Comparison of ENCODE assay signal across 8 cellular contexts in the genomic region with DNA sequence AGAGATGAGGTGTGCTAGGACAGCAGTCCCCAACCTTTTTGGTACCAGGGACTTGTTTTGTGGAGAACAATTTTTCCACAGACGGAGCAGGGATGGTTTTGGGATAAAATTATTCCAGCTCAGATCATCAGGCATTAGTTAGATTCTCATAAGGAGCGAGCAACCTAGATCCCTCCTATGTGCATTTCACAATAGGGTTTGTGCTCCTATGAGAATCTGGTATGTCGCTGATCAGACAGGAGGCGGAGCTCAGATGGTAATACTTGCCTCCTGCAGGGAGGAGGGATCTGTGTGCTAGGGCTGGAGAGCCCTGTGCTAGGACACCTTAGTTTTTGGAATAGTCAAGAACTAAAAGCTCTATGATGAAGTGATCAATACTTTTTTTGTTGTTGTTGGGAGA. TPM values are rescaled to one million over a fixed set of nuclear protein-coding genes. Genes with fewer than 3 reads are reported as not detected.
DNase-seq lines count a peak whose midpoint lies in the region; ATAC-seq and TF ChIP-seq lines count a peak whose summit lies in the region.

No MANE protein-coding gene starts in this region.

- H3K4me1 ChIP-seq in OCI-LY1 (ENCODE audit: insufficient read depth, low read length, severe bottlenecking): peaks cover 24% of the 10 kb centered on the region

- in situ Hi-C loops in GM13976 (cut with MboI; ENCODE audit: low sequenced_read_pairs, unreplicated experiment): no loop called here

- H4K20me1 ChIP-seq in OCI-LY1 (ENCODE audit: insufficient read depth, low read length): no peaks in the 10 kb centered on the region

- H3K4me3 ChIP-seq in OCI-LY1 (ENCODE audit: low read depth, low read length, poor library complexity, severe bottlenecking) (peak overlapping the region; percentile 85), skeletal muscle cell (ENCODE audit: low read depth, low read length) (no peak overlapping the region)

- H3K27me3 ChIP-seq in OCI-LY1 (ENCODE audit: insufficient read depth, low read length): no peaks in the 10 kb centered on the region

- H3K27ac ChIP-seq in OCI-LY1 (ENCODE audit: low read depth, low read length, poor library complexity, severe bottlenecking): no peak overlapping the region

- H3K9me3 ChIP-seq in OCI-LY1 (ENCODE audit: low read length): no peaks in the 10 kb centered on the region; the same call in 1 of the 2 replicates

- ATAC-seq in GM21528 (IDR thresholded peaks at IDR 0.05; ENCODE audit: low FRiP score, unreplicated experiment): no peak

- no peak overlapping the region for H2AFZ ChIP-seq in OCI-LY1 (ENCODE audit: low read length)

- DNase-seq in A172 (ENCODE audit: low spot score) (peak; percentile 25), EL (peak; percentile 65), dermis blood vessel endothelial cell (peak; percentile 63), skeletal muscle cell (ENCODE audit: low read depth) (peak; percentile 43), GM13976 (ENCODE audit: low spot score) (no peak)
- DNase-seq in effector CD8-positive, alpha-beta T cell (lab: John Stamatoyannopoulos, UW): no peak

- no peaks in the 10 kb centered on the region for H3K9me2 ChIP-seq in OCI-LY1 (ENCODE audit: low read depth, low read length)

- H3K36me3 ChIP-seq in OCI-LY1 (ENCODE audit: insufficient read depth, low read length): peaks cover 7% of the 10 kb centered on the region; the same call in 1 of the 2 replicates

- peak overlapping the region; percentile 94 for H3K4me2 ChIP-seq in OCI-LY1 (ENCODE audit: low read length)

- peaks cover 30% of the 10 kb centered on the region for H3K79me2 ChIP-seq in OCI-LY1 (ENCODE audit: insufficient read depth, low read length)

- no peak for TF ChIP-seq CTCF in OCI-LY1 (IDR thresholded peaks at IDR 0.05; ENCODE audit: low read length)
- TF ChIP-seq CTCF in GM13976 (IDR thresholded peaks at IDR 0.05; ENCODE audit: borderline replicate concordance, control extremely low read depth, extremely low read depth, insufficient read depth, missing control alignments): no peak

- no peaks in the 10 kb centered on the region for H3F3A ChIP-seq in OCI-LY1 (ENCODE audit: insufficient read depth, low read length)

- peak overlapping the region; percentile 84; the same call in 1 of the 2 replicates for H3K9ac ChIP-seq in OCI-LY1 (ENCODE audit: low read length)

RNA-seq across cellular contexts. Expression of gene SMIM13, which starts 2.5 kb away (rescaled TPM):
- total RNA-seq in A172 (2014; rRNA removed; shearing (Covaris generic)): 12.3 and 12.9 TPM in 2 replicates
- total RNA-seq in dermis blood vessel endothelial cell: 14.6 and 20.2 TPM in 2 replicates

RNA-seq across cellular contexts. Expression of gene ERVFRD-1, which starts 15.4 kb away (rescaled TPM):
- not detected in 2 replicates for total RNA-seq in A172 (2014; rRNA removed; shearing (Covaris generic))
- under 0.01 and 0.05 TPM in 2 replicates for total RNA-seq in dermis blood vessel endothelial cell

RNA-seq across cellular contexts. Expression of gene ELOVL2, which starts 52.0 kb away (rescaled TPM):
- 9.4 and 10.5 TPM in 2 replicates for total RNA-seq in A172 (2014; rRNA removed; shearing (Covaris generic))
- under 0.01 TPM in 1 of 2 replicates, not detected in the other for total RNA-seq in dermis blood vessel endothelial cell

Comparison
In these comparisons a context has a peak if more than half of its experiments do, and no peak if none do; other contexts are left out.
1. DNase-seq: peak in A172 (single experiment), EL (single experiment), dermis blood vessel endothelial cell (single experiment) and skeletal muscle cell (single experiment); none in GM13976 (single experiment) and effector CD8-positive, alpha-beta T cell (single experiment).
2. RNA of gene ELOVL2, which starts 52.0 kb away (total RNA-seq): 9.4 to 10.5 TPM in A172; under 0.01 TPM in dermis blood vessel endothelial cell; every median in the first group is over 10 times any median in the second.